10 cellular contexts compared by ENCODE assay signal in the genomic region with DNA sequence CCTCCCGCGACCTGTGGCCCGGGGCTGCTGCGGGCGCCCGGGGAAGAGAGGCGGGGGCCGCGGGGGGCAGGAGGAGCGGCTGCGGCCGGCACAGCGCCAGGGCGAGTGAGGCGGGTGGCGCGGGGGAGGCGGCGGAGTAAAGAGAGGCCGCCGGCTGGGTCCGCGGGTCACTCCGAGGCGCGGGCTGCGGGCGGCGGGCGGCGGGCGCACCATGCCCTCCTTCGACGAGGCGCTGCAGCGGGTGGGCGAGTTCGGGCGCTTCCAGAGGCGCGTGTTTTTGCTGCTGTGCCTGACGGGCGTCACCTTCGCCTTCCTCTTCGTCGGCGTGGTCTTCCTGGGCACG. TPM values are rescaled to one million over a fixed set of nuclear protein-coding genes. Genes with fewer than 3 reads are reported as not detected.
DNase-seq lines count a peak whose midpoint lies in the region; ATAC-seq and TF ChIP-seq lines count a peak whose summit lies in the region.
"Had no signal": no experiment of that assay in that cellular context is flagged by ENCODE, and none has a peak within 500 bp of the region (broad histone marks: within the 10 kb centered on the region; RNA-seq: fewer than 3 reads in every experiment).

A gene with protein sequence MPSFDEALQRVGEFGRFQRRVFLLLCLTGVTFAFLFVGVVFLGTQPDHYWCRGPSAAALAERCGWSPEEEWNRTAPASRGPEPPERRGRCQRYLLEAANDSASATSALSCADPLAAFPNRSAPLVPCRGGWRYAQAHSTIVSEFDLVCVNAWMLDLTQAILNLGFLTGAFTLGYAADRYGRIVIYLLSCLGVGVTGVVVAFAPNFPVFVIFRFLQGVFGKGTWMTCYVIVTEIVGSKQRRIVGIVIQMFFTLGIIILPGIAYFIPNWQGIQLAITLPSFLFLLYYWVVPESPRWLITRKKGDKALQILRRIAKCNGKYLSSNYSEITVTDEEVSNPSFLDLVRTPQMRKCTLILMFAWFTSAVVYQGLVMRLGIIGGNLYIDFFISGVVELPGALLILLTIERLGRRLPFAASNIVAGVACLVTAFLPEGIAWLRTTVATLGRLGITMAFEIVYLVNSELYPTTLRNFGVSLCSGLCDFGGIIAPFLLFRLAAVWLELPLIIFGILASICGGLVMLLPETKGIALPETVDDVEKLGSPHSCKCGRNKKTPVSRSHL (plus strand): TSS at position 170 of the 343 bp plus-strand sequence. CDS start 42 bp downstream, at position 212.

- POLR2A ChIA-PET in CD4-positive, alpha-beta memory T cell (lab: Charles Lee; ENCODE audit: partially characterized antibody), result no interaction called here

- peak within 1 kb of the TSS; percentile 30 to 76 (median 72) for H3K4me3 Mint-ChIP-seq in CD4-positive, alpha-beta memory T cell
- peak within 1 kb of the TSS; percentile 18 for H3K4me3 Mint-ChIP-seq in activated naive CD8-positive, alpha-beta T cell

- CTCF ChIA-PET in CD4-positive, alpha-beta memory T cell (lab: Charles Lee; ENCODE audit: partially characterized antibody), result no interaction called here

- H3K27ac ChIP-seq in CD4-positive, alpha-beta memory T cell (ENCODE audit: low read depth, low read length), result no peak within 1 kb of the TSS
- H3K27ac ChIP-seq in ovary, result peak within 1 kb of the TSS; percentile 62 to 74

- ATAC-seq in left cardiac atrium, result peak; percentile 71 to 74

- peak; percentile 37 for TF ChIP-seq POLR2A in ovary (IDR thresholded peaks at IDR 0.05)

- DNase-seq in CD4-positive, alpha-beta memory T cell, result no peak
- no peak for DNase-seq in left cardiac atrium
- DNase-seq in ovary, result peak; percentile 70 to 88 (median 82)
- no peak for DNase-seq in dedifferentiated amniotic fluid mesenchymal stem cell (ENCODE audit: extremely low spot score)
- no peak for DNase-seq in DMS79 (lab: John Stamatoyannopoulos, UW)
- no peak for DNase-seq in putamen (ENCODE audit: low spot score)
- DNase-seq in pons (ENCODE audit: low spot score), result no peak
- DNase-seq: stimulated activated CD8-positive, alpha-beta memory T cell treated with anti-CD3 and anti-CD28 coated beads, Interleukin-4, amount 100 ng/mL, for 48 hours; SW 1271 had no signal

- 0 to 1% (median 0%) methylated on average over 34 to 48 of the region's 48 CpGs for WGBS in ovary, 3 donors

- no peaks in the 10 kb centered on the region for H3K9me3 ChIP-seq in CD4-positive, alpha-beta memory T cell (ENCODE audit: control insufficient read depth in 1 of 2, low read length in 2 of 2)
- H3K9me3 ChIP-seq in ovary, result no peaks in the 10 kb centered on the region

- H3K4me1 ChIP-seq in CD4-positive, alpha-beta memory T cell (ENCODE audit: insufficient read depth, low read length), result no peaks in the 10 kb centered on the region
- H3K4me1 ChIP-seq in ovary (ENCODE audit: insufficient read depth), result peaks cover 2% of the 10 kb centered on the region

- TF ChIP-seq CTCF in ovary (IDR thresholded peaks at IDR 0.05), result no peak

- intact Hi-C loops in CD4-positive, alpha-beta memory T cell (cut with micrococcal nuclease), result no loop called here
- intact Hi-C loops in left cardiac atrium (cut with DNase I), result no loop called here
- intact Hi-C loops in ovary (cut with DNase I), result loop anchor here in 1 of 4 donors (5.0 kb wide), 2 partner anchors 84 to 211 kb away; no protein-coding TSS in a partner anchor

- H3K27me3 ChIP-seq in CD4-positive, alpha-beta memory T cell (ENCODE audit: insufficient read depth, low read length), result peaks cover 6% of the 10 kb centered on the region
- no peaks in the 10 kb centered on the region for H3K27me3 ChIP-seq in ovary

- H3K4me1 Mint-ChIP-seq in CD4-positive, alpha-beta memory T cell, result peaks cover 3 to 21% (median 10%) of the 10 kb centered on the region in 4 donors
- H3K4me1 Mint-ChIP-seq in activated naive CD8-positive, alpha-beta T cell (ENCODE audit: low read depth), result peaks cover 7% of the 10 kb centered on the region

- no peak within 1 kb of the TSS for H3K4me3 ChIP-seq in CD4-positive, alpha-beta memory T cell (ENCODE audit: low read length in 2 of 2)
- peak within 1 kb of the TSS; percentile 76 for H3K4me3 ChIP-seq in ovary

- no peaks in the 10 kb centered on the region for H3K36me3 Mint-ChIP-seq in CD4-positive, alpha-beta memory T cell
- H3K36me3 Mint-ChIP-seq in activated naive CD8-positive, alpha-beta T cell, result no peaks in the 10 kb centered on the region

- peaks cover 0 to 2% (median 0%) of the 10 kb centered on the region in 8 donors for H3K9me3 Mint-ChIP-seq in CD4-positive, alpha-beta memory T cell
- no peaks in the 10 kb centered on the region for H3K9me3 Mint-ChIP-seq in activated naive CD8-positive, alpha-beta T cell (ENCODE audit: low read depth)

- H3K36me3 ChIP-seq in CD4-positive, alpha-beta memory T cell (ENCODE audit: insufficient read depth, low read length), result no peaks in the 10 kb centered on the region
- H3K36me3 ChIP-seq in ovary, result no peaks in the 10 kb centered on the region

- TF ChIP-seq EP300 in ovary (IDR thresholded peaks at IDR 0.05), result no peak

- H3K27ac Mint-ChIP-seq in CD4-positive, alpha-beta memory T cell, result no peak within 1 kb of the TSS
- H3K27ac Mint-ChIP-seq in activated naive CD8-positive, alpha-beta T cell, result no peak within 1 kb of the TSS

- H3K27me3 Mint-ChIP-seq in CD4-positive, alpha-beta memory T cell, result peaks cover 34 to 48% of the 10 kb centered on the region in 2 donors
- H3K27me3 Mint-ChIP-seq in activated naive CD8-positive, alpha-beta T cell, result peaks cover 33% of the 10 kb centered on the region

RNA-seq across cellular contexts. Expression of the gene that starts here (rescaled TPM):
- total RNA-seq in CD4-positive, alpha-beta memory T cell, result not detected
- polyA plus RNA-seq in CD4-positive, alpha-beta memory T cell, result under 1 TPM; 0.20 to 0.38 TPM
- total RNA-seq in left cardiac atrium (1 to 10 TPM; 2.1 to 5.2 TPM), ovary (10 to 100 TPM; 18.9 to 42.5 (median 30.5) TPM)
- polyA plus RNA-seq in ovary, result 10 to 100 TPM; 13.5 to 34.6 TPM

Comparison
In these comparisons a context has a peak if more than half of its experiments do, and no peak if none do; other contexts are left out.
1. RNA of the gene that starts here (polyA plus RNA-seq): 13.5 to 34.6 TPM in ovary; 0.20 to 0.38 TPM in CD4-positive, alpha-beta memory T cell; every median in the first group is over 10 times any median in the second.
2. DNase-seq: peak in ovary (5 of 5); none in CD4-positive, alpha-beta memory T cell (0 of 5), left cardiac atrium (single experiment), dedifferentiated amniotic fluid mesenchymal stem cell (single experiment), DMS79 (single experiment), putamen (single experiment) and pons (single experiment).